In the genomic region with DNA sequence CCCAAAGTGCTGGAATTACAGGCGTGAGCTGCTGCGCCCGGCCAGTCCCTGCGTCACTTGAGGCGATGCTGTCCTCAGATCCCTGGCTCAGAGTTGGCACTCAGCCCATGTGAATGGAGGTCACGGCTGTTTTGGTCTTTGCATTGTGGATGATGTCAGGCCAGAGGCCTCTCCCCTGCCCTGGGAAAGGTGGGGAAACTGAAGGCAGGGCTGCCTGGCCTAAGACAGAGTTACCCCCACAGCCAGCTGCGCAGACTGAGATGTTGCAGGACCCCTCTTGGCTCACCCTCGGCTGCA, we compare ENCODE assay signal across 18 cellular contexts. TPM values are rescaled to one million over a fixed set of nuclear protein-coding genes. Genes with fewer than 3 reads are reported as not detected.
DNase-seq lines count a peak whose midpoint lies in the region; ATAC-seq, FAIRE-seq and TF ChIP-seq lines count a peak whose summit lies in the region.
"Had no signal": no experiment of that assay in that cellular context is flagged by ENCODE, and none has a peak within 500 bp of the region (broad histone marks: within the 10 kb centered on the region; RNA-seq: fewer than 3 reads in every experiment).

No MANE protein-coding gene starts in this region.

- H3K4me3 ChIP-seq in right lobe of liver, result peak overlapping the region; percentile 69 to 88 (median 86)
- H3K4me3 ChIP-seq in small intestine (ENCODE audit: low read depth in 1 of 2, low read length in 2 of 2), result no peak overlapping the region
- H3K4me3 ChIP-seq: PC-9 had no signal

- POLR2A ChIA-PET in activated B cell treated with CpG ODN at 0.5 μM for 24 hours (lab: Charles Lee), result no interaction called here
- POLR2A ChIA-PET in HEK293T (lab: Yijun Ruan, JAX), result no interaction called here

- ATAC-seq in activated B cell treated with CpG ODN at 0.5 μM for 24 hours (ENCODE audit: low read depth) (no peak), right lobe of liver (peak; percentile 68 to 75 (median 73))

- WGBS in right lobe of liver (ENCODE audit: insufficient coverage, low coverage, low lambda C conversion rate, missing lambda C conversion rate), result 0% methylated on average over 2 of the region's 8 CpGs
- 47 to 65% (median 49%) methylated on average over 8 of the region's 8 CpGs for WGBS in small intestine, 3 donors

- no peak for FAIRE-seq in small intestine (lab: Jason Lieb, UNC)

- CTCF ChIA-PET in activated B cell treated with CpG ODN at 0.5 μM for 24 hours (lab: Charles Lee), result interaction anchor here (1.1 to 2.4 kb wide), 2 partner anchors 8 to 10 kb away, joined by 3 to 9 read pairs; no protein-coding TSS in a partner anchor
- CTCF ChIA-PET in HEK293T (lab: Yijun Ruan, JAX), result interaction anchor here (0.8 kb wide), 1 partner anchor 9 kb away, joined by 5 read pairs; no protein-coding TSS in a partner anchor

- H3K4me1 ChIP-seq in right lobe of liver (peaks cover 0 to 11% (median 0%) of the 10 kb centered on the region in 4 donors), small intestine (ENCODE audit: control insufficient read depth in 2 of 2, insufficient read depth in 1 of 2, low read depth in 1 of 2, low read length in 1 of 2) (no peaks in the 10 kb centered on the region)

- H3K9me3 ChIP-seq in right lobe of liver, result no peaks in the 10 kb centered on the region
- no peaks in the 10 kb centered on the region for H3K9me3 ChIP-seq in small intestine (ENCODE audit: control insufficient read depth, low read depth)

- DNase-seq in HT-29 (ENCODE audit: low spot score), result peak; percentile 35
- DNase-seq in activated B cell treated with CpG ODN at 0.5 μM for 24 hours, result peak; percentile 7
- DNase-seq in right lobe of liver, result peak; percentile 89 to 93 (median 90)
- peak; percentile 34 for DNase-seq in small intestine
- DNase-seq in HEK293T (ENCODE audit: extremely low spot score), result no peak
- no peak for DNase-seq in DMS153 treated with DMSO at 0.1 percent for 48 hours (lab: John Stamatoyannopoulos, UW; ENCODE audit: unreplicated experiment)
- no peak for DNase-seq in activated CD4-positive, alpha-beta T cell treated with anti-CD3 and anti-CD28 coated beads, Interleukin-2, amount 50 U/mL, for 4 hours
- DNase-seq: ACHN, DMS79 treated with DMSO at 0.1 percent for 48 hours, HFFc6, NCI-H1092 treated with DMSO at 0.1 percent for 48 hours, NCI-H146, NCI-H2029 treated with DMSO at 0.1 percent for 48 hours, PC-9 had no signal

- peak; percentile 59 for TF ChIP-seq POLR2A in right lobe of liver (IDR thresholded peaks at IDR 0.05)

- H3K27ac Mint-ChIP-seq in activated B cell treated with CpG ODN at 0.5 μM for 24 hours, result no peak overlapping the region
- H3K27ac Mint-ChIP-seq: HFFc6 had no signal

- intact Hi-C loops in activated B cell treated with CpG ODN at 0.5 μM for 24 hours (cut with micrococcal nuclease) (no loop called here), right lobe of liver (cut with DNase I) (no loop called here)

- no peaks in the 10 kb centered on the region for H3K27me3 ChIP-seq in right lobe of liver
- H3K27me3 ChIP-seq in small intestine (ENCODE audit: control insufficient read depth in 2 of 2, insufficient read depth in 2 of 2, low read length in 2 of 2), result no peaks in the 10 kb centered on the region

- no peak for TF ChIP-seq CTCF in activated B cell treated with CpG ODN at 0.5 μM for 24 hours (IDR thresholded peaks at IDR 0.05)
- no peak for TF ChIP-seq CTCF in right lobe of liver (IDR thresholded peaks at IDR 0.05)

- peaks cover 1% of the 10 kb centered on the region for H3K4me1 Mint-ChIP-seq in activated B cell treated with CpG ODN at 0.5 μM for 24 hours

- H3K27ac ChIP-seq in right lobe of liver (peak overlapping the region; percentile 94 to 96 (median 95)), small intestine (ENCODE audit: low read depth in 1 of 2, low read length in 1 of 2) (no peak overlapping the region)
- H3K27ac ChIP-seq: C4-2B, PC-9 had no signal

- H3K27me3 Mint-ChIP-seq in activated B cell treated with CpG ODN at 0.5 μM for 24 hours, result no peaks in the 10 kb centered on the region

- H3K36me3 Mint-ChIP-seq in activated B cell treated with CpG ODN at 0.5 μM for 24 hours (ENCODE audit: low read depth), result no peaks in the 10 kb centered on the region

- no peak overlapping the region for H3K4me3 Mint-ChIP-seq in activated B cell treated with CpG ODN at 0.5 μM for 24 hours
- H3K4me3 Mint-ChIP-seq: HFFc6 had no signal

- H3K36me3 ChIP-seq in right lobe of liver (peaks cover 0 to 17% (median 8%) of the 10 kb centered on the region in 4 donors), small intestine (ENCODE audit: control insufficient read depth in 2 of 2, insufficient read depth in 2 of 2, low read length in 2 of 2) (no peaks in the 10 kb centered on the region)

- H3K9me3 Mint-ChIP-seq in activated B cell treated with CpG ODN at 0.5 μM for 24 hours, result no peaks in the 10 kb centered on the region
- H3K9me3 Mint-ChIP-seq: HFFc6 had no signal

TF ChIP-seq in HEK293T, 16 proteins besides CTCF, POLR2A, EP300 and RAD21:
- no peak for TF ChIP-seq NFRKB (IDR thresholded peaks at IDR 0.05)
- TF ChIP-seq BHLHE40 (IDR thresholded peaks at IDR 0.05; ENCODE audit: borderline replicate concordance), result no peak
- no peak for TF ChIP-seq CTBP1 (IDR thresholded peaks at IDR 0.05; ENCODE audit: borderline replicate concordance)
- TF ChIP-seq ARNT (IDR thresholded peaks at IDR 0.05), result no peak
- no peak for TF ChIP-seq SUZ12 (IDR thresholded peaks at IDR 0.05)
- TF ChIP-seq ELF4 (IDR thresholded peaks at IDR 0.05), result no peak
- no peak for TF ChIP-seq ZNF384 (IDR thresholded peaks at IDR 0.05)
- no peak for TF ChIP-seq SP1 (IDR thresholded peaks at IDR 0.05)
- TF ChIP-seq LEF1 (IDR thresholded peaks at IDR 0.05; ENCODE audit: borderline replicate concordance), result no peak
- no peak for TF ChIP-seq TARDBP (IDR thresholded peaks at IDR 0.05)
- no peak for TF ChIP-seq L3MBTL2 (conservative IDR thresholded peaks at IDR 0.05)
- no peak for TF ChIP-seq FOXA1 (IDR thresholded peaks at IDR 0.05)
- no peak for TF ChIP-seq HDGF (IDR thresholded peaks at IDR 0.05; ENCODE audit: borderline replicate concordance)
- TF ChIP-seq, protein P1, sequence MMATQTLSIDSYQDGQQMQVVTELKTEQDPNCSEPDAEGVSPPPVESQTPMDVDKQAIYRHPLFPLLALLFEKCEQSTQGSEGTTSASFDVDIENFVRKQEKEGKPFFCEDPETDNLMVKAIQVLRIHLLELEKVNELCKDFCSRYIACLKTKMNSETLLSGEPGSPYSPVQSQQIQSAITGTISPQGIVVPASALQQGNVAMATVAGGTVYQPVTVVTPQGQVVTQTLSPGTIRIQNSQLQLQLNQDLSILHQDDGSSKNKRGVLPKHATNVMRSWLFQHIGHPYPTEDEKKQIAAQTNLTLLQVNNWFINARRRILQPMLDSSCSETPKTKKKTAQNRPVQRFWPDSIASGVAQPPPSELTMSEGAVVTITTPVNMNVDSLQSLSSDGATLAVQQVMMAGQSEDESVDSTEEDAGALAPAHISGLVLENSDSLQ (IDR thresholded peaks at IDR 0.05), result no peak
- no peak for TF ChIP-seq FOXK2 (IDR thresholded peaks at IDR 0.05)
- TF ChIP-seq FOXM1 (IDR thresholded peaks at IDR 0.05; ENCODE audit: borderline replicate concordance), result no peak

RNA-seq across cellular contexts. Expression of a gene that starts 0.8 kb away (rescaled TPM):
- 0.18 TPM in 1 of 2 replicates, not detected in the other for total RNA-seq in HT-29 (2014; rRNA removed; shearing (Covaris generic))
- total RNA-seq in activated B cell treated with CpG ODN at 0.5 μM for 24 hours (not detected in 2 replicates), right lobe of liver (100 to 1,000 TPM; 144 to 222 (median 185) TPM)
- polyA plus RNA-seq in small intestine, result not detected
- total RNA-seq: H4, NCI-H460, PC-9, SK-MEL-5 had no signal

RNA-seq across cellular contexts. Expression of a gene that starts 13.6 kb away (rescaled TPM):
- 46.6 and 70.7 TPM in 2 replicates for total RNA-seq in HT-29 (2014; rRNA removed; shearing (Covaris generic))
- total RNA-seq in activated B cell treated with CpG ODN at 0.5 μM for 24 hours (106 and 119 TPM in 2 replicates), right lobe of liver (10 to 100 TPM; 24.3 to 72.8 (median 31.6) TPM)
- 10 to 100 TPM in 2 of 3 donors, 1 to 10 TPM in 1; 5.6 to 67.3 (median 25.7) TPM for polyA plus RNA-seq in small intestine

RNA-seq across cellular contexts. Expression of a gene that starts 33.8 kb away (rescaled TPM):
- total RNA-seq in HT-29 (2014; rRNA removed; shearing (Covaris generic)), result 55.7 and 59.7 TPM in 2 replicates
- total RNA-seq in activated B cell treated with CpG ODN at 0.5 μM for 24 hours, result 170 and 193 TPM in 2 replicates
- 10 to 100 TPM; 57.2 to 84.4 (median 73.8) TPM for total RNA-seq in right lobe of liver
- 100 to 1,000 TPM in 1 of 3 donors, 10 to 100 TPM in 2; 86.1 to 138 (median 94.0) TPM for polyA plus RNA-seq in small intestine

RNA-seq across cellular contexts. Expression of a gene that starts 53.5 kb away (rescaled TPM):
- total RNA-seq in HT-29 (2014; rRNA removed; shearing (Covaris generic)), result 47.6 and 50.5 TPM in 2 replicates
- total RNA-seq in activated B cell treated with CpG ODN at 0.5 μM for 24 hours (89.3 and 108 TPM in 2 replicates), right lobe of liver (10 to 100 TPM; 13.4 to 32.4 (median 20.7) TPM)
- polyA plus RNA-seq in small intestine, result 10 to 100 TPM; 30.1 to 38.5 (median 31.1) TPM

Comparison
In these comparisons a context has a peak if more than half of its experiments do, and no peak if none do; other contexts are left out.
1. DNase-seq: peak in HT-29 (single experiment), activated B cell treated with CpG ODN at 0.5 μM for 24 hours (single experiment), right lobe of liver (3 of 3) and small intestine (single experiment); none in HEK293T (single experiment), DMS153 treated with DMSO at 0.1 percent for 48 hours (single experiment) and activated CD4-positive, alpha-beta T cell treated with anti-CD3 and anti-CD28 coated beads, Interleukin-2, amount 50 U/mL, for 4 hours (0 of 2).
2. H3K27ac ChIP-seq: peak in right lobe of liver (3 of 3); none in small intestine (0 of 2).
3. H3K4me3 ChIP-seq: peak in right lobe of liver (3 of 3); none in small intestine (0 of 2).
4. RNA of a gene that starts 0.8 kb away (total RNA-seq): 144 to 222 TPM in right lobe of liver; 0.18 TPM in HT-29 and not detected in activated B cell treated with CpG ODN at 0.5 μM for 24 hours; every median in the first group is over 100 times any median in the second.